2 cellular contexts compared by ENCODE assay signal in the genomic region with DNA sequence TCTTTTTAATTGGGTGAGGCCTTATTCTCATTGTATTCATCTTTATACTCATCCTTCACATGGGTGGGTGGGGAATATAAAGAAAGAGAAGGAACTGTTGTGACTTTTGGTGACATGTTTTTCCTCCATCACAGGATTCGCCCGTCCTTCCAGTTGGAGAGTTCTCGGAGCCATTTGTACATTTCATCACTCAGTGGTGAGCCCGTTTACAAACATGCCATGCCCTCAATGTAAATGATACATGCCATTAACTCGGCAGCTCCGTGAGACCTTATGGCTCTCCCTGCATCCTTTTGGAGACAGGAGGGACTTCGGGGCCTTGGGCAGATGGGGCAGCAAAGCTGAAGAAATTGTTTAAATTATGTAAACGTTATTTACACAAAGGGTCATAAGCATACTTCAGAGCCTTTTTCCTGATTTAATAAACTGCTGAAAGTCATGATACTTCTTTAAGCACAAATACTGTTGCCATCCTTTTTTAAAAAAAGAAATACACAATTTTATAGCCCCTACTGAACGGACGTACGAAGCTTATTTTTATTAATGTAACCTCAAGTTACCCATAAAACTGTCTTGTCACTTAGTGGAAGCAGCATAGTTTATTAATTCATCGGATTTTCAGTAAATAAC.
TF ChIP-seq lines count a peak whose summit lies in the region.

No MANE protein-coding gene starts in this region.

TF ChIP-seq in A549, 52 proteins besides CTCF, POLR2A, EP300 and RAD21 (continued from another document):
- TF ChIP-seq, protein P1, sequence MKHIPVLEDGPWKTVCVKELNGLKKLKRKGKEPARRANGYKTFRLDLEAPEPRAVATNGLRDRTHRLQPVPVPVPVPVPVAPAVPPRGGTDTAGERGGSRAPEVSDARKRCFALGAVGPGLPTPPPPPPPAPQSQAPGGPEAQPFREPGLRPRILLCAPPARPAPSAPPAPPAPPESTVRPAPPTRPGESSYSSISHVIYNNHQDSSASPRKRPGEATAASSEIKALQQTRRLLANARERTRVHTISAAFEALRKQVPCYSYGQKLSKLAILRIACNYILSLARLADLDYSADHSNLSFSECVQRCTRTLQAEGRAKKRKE (CRISPR knock-in tag; IDR thresholded peaks at IDR 0.05; ENCODE audit: low read depth): no peak
- TF ChIP-seq JUN (IDR thresholded peaks at IDR 0.05) (no peak), KDM5A (IDR thresholded peaks at IDR 0.05) (no peak), BHLHE40 (IDR thresholded peaks at IDR 0.05; ENCODE audit: low read depth, low read length) (no peak), HOXA7 (CRISPR knock-in tag; IDR thresholded peaks at IDR 0.05) (no peak), MAX (IDR thresholded peaks at IDR 0.05) (no peak), GATA3 (IDR thresholded peaks at IDR 0.05; ENCODE audit: borderline replicate concordance) (no peak), HEYL (CRISPR knock-in tag; IDR thresholded peaks at IDR 0.05) (no peak), RFX5 (IDR thresholded peaks at IDR 0.05) (no peak), JUNB (IDR thresholded peaks at IDR 0.05) (no peak), ELK1 (IDR thresholded peaks at IDR 0.05; ENCODE audit: low read depth, low read length) (no peak), PHF8 (IDR thresholded peaks at IDR 0.05; ENCODE audit: borderline replicate concordance, low read depth) (no peak), EHF (CRISPR knock-in tag; IDR thresholded peaks at IDR 0.05) (no peak), MAFK (IDR thresholded peaks at IDR 0.05; ENCODE audit: partially characterized antibody) (no peak), ESRRA (IDR thresholded peaks at IDR 0.05; ENCODE audit: borderline replicate concordance, low read length) (no peak)
- TF ChIP-seq, protein P2, sequence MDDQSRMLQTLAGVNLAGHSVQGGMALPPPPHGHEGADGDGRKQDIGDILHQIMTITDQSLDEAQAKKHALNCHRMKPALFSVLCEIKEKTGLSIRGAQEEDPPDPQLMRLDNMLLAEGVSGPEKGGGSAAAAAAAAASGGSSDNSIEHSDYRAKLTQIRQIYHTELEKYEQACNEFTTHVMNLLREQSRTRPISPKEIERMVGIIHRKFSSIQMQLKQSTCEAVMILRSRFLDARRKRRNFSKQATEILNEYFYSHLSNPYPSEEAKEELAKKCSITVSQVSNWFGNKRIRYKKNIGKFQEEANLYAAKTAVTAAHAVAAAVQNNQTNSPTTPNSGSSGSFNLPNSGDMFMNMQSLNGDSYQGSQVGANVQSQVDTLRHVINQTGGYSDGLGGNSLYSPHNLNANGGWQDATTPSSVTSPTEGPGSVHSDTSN (IDR thresholded peaks at IDR 0.05): no peak

TF ChIP-seq in GM23338, 12 proteins besides CTCF, POLR2A, EP300 and RAD21 (continued from another document):
- TF ChIP-seq ZNF462 (CRISPR knock-in tag; IDR thresholded peaks at IDR 0.05) (no peak), STAT1 (IDR thresholded peaks at IDR 0.05; ENCODE audit: unreplicated experiment) (no peak), NANOG (IDR thresholded peaks at IDR 0.05; ENCODE audit: borderline replicate concordance) (no peak), CREB1 (CRISPR knock-in tag; IDR thresholded peaks at IDR 0.05; ENCODE audit: low read depth) (no peak), ETS1 (IDR thresholded peaks at IDR 0.05) (no peak), POLR2AphosphoS5 (IDR thresholded peaks at IDR 0.05; ENCODE audit: low read depth) (no peak), EZH2phosphoT487 (IDR thresholded peaks at IDR 0.05; ENCODE audit: unreplicated experiment) (no peak)
